11 cellular contexts compared by ENCODE assay signal in genomic region chr4:15167743-15168142, GRCh38.
"Had no signal": no experiment of that assay in that cellular context is flagged by ENCODE, and none has a peak within 500 bp of the region (broad histone marks: within the 10 kb centered on the region; RNA-seq: fewer than 3 reads in every experiment).

No MANE protein-coding gene starts in this region.

- H3K4me2 ChIP-seq: GM23338 had no signal

- DNase-seq: GM23248, GOT3, H7, H9, HCEC 1CT, HFFc6 had no signal

- H3K4me3 ChIP-seq: GM23248, GM23338, HAP-1 had no signal

- H3K9me3 ChIP-seq: HAP-1 had no signal

- H3K4me1 ChIP-seq: HAP-1 had no signal

- H3K27ac ChIP-seq: GM23248 had no signal

- FAIRE-seq: H1, H54 had no signal

- H3K36me3 ChIP-seq: HAP-1 had no signal

- H3K9ac ChIP-seq: GM23248 had no signal

- H2AFZ ChIP-seq: GM23248, GM23338 had no signal

- ATAC-seq: GM23338, HCT116 had no signal
